ENCODE assay signal across 30 cellular contexts in the genomic region with DNA sequence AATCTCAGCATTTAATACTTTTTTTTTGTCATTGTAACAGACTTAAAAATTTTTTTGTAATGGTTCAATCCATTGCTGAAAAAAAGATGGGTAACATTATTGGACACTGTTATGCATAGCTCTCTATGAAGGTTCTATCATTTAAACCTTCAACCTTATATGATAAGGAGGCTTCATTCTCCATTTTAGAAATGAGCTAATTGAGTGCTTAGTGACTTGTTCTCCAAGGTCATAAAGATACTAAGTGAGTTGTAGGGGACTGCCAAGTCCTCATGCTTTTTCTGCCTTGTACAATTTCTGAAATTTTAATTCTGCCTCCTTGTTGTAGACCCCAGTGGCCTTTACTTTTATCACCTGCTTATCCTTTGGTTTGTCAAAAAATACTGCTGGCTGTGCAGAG.
"Had no signal": no experiment of that assay in that cellular context is flagged by ENCODE, and none has a peak within 500 bp of the region (broad histone marks: within the 10 kb centered on the region; RNA-seq: fewer than 3 reads in every experiment).

No MANE protein-coding gene starts in this region.

- H3K9me3 Mint-ChIP-seq: naive thymus-derived CD8-positive, alpha-beta T cell; natural killer cell treated with Interleukin-12 subunit alpha and Interleukin-12 subunit beta and Interleukin-15 and Interleukin-18, amount 100 ng/mL, for 72 hours; nephron progenitor cell; neural crest cell; stimulated activated effector memory CD8-positive, alpha-beta T cell treated with anti-CD3 and anti-CD28 coated beads, Interleukin-12 subunit alpha, Interleukin-12 subunit beta, amount 100 ng/mL, for 72 hours; stimulated activated naive B cell treated with anti-CD40 and anti-IgM and Interleukin-4, amounts not matched to agents 10 μg/mL and 1 μg/mL and 100 μg/mL, for 72 hours; stimulated activated naive CD8-positive, alpha-beta T cell treated with anti-CD3 and anti-CD28 coated beads, Interleukin-15, Interleukin-2, amounts not matched to agents 100 ng/mL and 50 ng/mL, for 24 hours had no signal

- H3K27me3 ChIP-seq: neutrophil, ovary, right lobe of liver, sigmoid colon, stomach, thyroid gland, tibial nerve, upper lobe of left lung, vagina had no signal

- H3K4me3 ChIP-seq: ovary, psoas muscle, right lobe of liver, sigmoid colon, stomach, thoracic aorta, thyroid gland, tibial nerve, upper lobe of left lung, vagina had no signal

- H3K4me1 Mint-ChIP-seq: nephron progenitor cell; neural crest cell; stimulated activated effector memory CD8-positive, alpha-beta T cell treated with anti-CD3 and anti-CD28 coated beads, Interleukin-12 subunit alpha, Interleukin-12 subunit beta, amount 100 ng/mL, for 72 hours; stimulated activated naive B cell treated with anti-CD40 and anti-IgM and Interleukin-4, amounts not matched to agents 10 μg/mL and 1 μg/mL and 100 μg/mL, for 72 hours had no signal

- DNase-seq: naive thymus-derived CD8-positive, alpha-beta T cell; nephron progenitor cell; occipital lobe; ovary; posterior cingulate gyrus; psoas muscle; right cardiac atrium; right lobe of liver; sigmoid colon; small intestine; stimulated activated CD4-positive, alpha-beta T cell treated with anti-CD3 and anti-CD28 coated beads, Interleukin-15, amount 100 ng/mL, for 24 hours; stimulated activated CD4-positive, alpha-beta T cell treated with anti-CD3 and anti-CD28 coated beads, Interleukin-2, amount 100 ng/mL, for 24 hours; stimulated activated CD4-positive, alpha-beta T cell treated with anti-CD3 and anti-CD28 coated beads, Interleukin-2, amount 100 ng/mL, for 48 hours; stimulated activated CD4-positive, alpha-beta T cell treated with anti-CD3 and anti-CD28 coated beads, Interleukin-4, amount 100 ng/mL, for 24 hours; stimulated activated naive B cell treated with anti-CD40 and anti-IgM and Interleukin-4, amounts not matched to agents 10 μg/mL and 1 μg/mL and 100 μg/mL, for 72 hours; stimulated activated naive CD4-positive, alpha-beta T cell treated with Interleukin-2 at 50 U/mL for 16 hours; stomach; thyroid gland; trophoblast cell; upper lobe of left lung had no signal

- H3K4me3 Mint-ChIP-seq: naive thymus-derived CD8-positive, alpha-beta T cell; natural killer cell treated with Interleukin-12 subunit alpha and Interleukin-12 subunit beta and Interleukin-15 and Interleukin-18, amount 100 ng/mL, for 72 hours; nephron progenitor cell; neural crest cell; stimulated activated effector memory CD8-positive, alpha-beta T cell treated with anti-CD3 and anti-CD28 coated beads, Interleukin-12 subunit alpha, Interleukin-12 subunit beta, amount 100 ng/mL, for 72 hours; stimulated activated naive B cell treated with anti-CD40 and anti-IgM and Interleukin-4, amounts not matched to agents 10 μg/mL and 1 μg/mL and 100 μg/mL, for 72 hours; stimulated activated naive CD8-positive, alpha-beta T cell treated with anti-CD3 and anti-CD28 coated beads, Interleukin-15, Interleukin-2, amounts not matched to agents 100 ng/mL and 50 ng/mL, for 24 hours had no signal

- H3K27ac ChIP-seq: neutrophil, ovary, parathyroid adenoma, psoas muscle, right lobe of liver, sigmoid colon, stomach, thoracic aorta, thyroid gland, tibial nerve, upper lobe of left lung, vagina had no signal

- H3K27me3 Mint-ChIP-seq: naive thymus-derived CD8-positive, alpha-beta T cell; natural killer cell treated with Interleukin-12 subunit alpha and Interleukin-12 subunit beta and Interleukin-15 and Interleukin-18, amount 100 ng/mL, for 72 hours; progenitor cell of endocrine pancreas; stimulated activated naive B cell treated with anti-CD40 and anti-IgM and Interleukin-4, amounts not matched to agents 10 μg/mL and 1 μg/mL and 100 μg/mL, for 72 hours; stimulated activated naive CD8-positive, alpha-beta T cell treated with anti-CD3 and anti-CD28 coated beads, Interleukin-15, Interleukin-2, amounts not matched to agents 100 ng/mL and 50 ng/mL, for 24 hours had no signal

- ATAC-seq: naive thymus-derived CD8-positive, alpha-beta T cell; natural killer cell treated with Interleukin-12 subunit alpha and Interleukin-12 subunit beta and Interleukin-15 and Interleukin-18, amount 100 ng/mL, for 72 hours; psoas muscle; right cardiac atrium; right lobe of liver; stimulated activated effector memory CD8-positive, alpha-beta T cell treated with anti-CD3 and anti-CD28 coated beads, Interleukin-12 subunit alpha, Interleukin-12 subunit beta, amount 100 ng/mL, for 72 hours; stimulated activated naive B cell treated with anti-CD40 and anti-IgM and Interleukin-4, amounts not matched to agents 10 μg/mL and 1 μg/mL and 100 μg/mL, for 72 hours had no signal

- H3K79me2 ChIP-seq: parathyroid adenoma had no signal

- H2AFZ ChIP-seq: parathyroid adenoma had no signal

- H3K36me3 ChIP-seq: ovary, sigmoid colon, thoracic aorta, thyroid gland had no signal

- H3K27ac Mint-ChIP-seq: natural killer cell treated with Interleukin-12 subunit alpha and Interleukin-12 subunit beta and Interleukin-15 and Interleukin-18, amount 100 ng/mL, for 72 hours; nephron progenitor cell; stimulated activated effector memory CD8-positive, alpha-beta T cell treated with anti-CD3 and anti-CD28 coated beads, Interleukin-12 subunit alpha, Interleukin-12 subunit beta, amount 100 ng/mL, for 72 hours; stimulated activated naive CD8-positive, alpha-beta T cell treated with anti-CD3 and anti-CD28 coated beads, Interleukin-15, Interleukin-2, amounts not matched to agents 100 ng/mL and 50 ng/mL, for 24 hours had no signal

- H3K4me1 ChIP-seq: parathyroid adenoma, psoas muscle, right lobe of liver, thyroid gland, tibial nerve, vagina had no signal
